32 cellular contexts compared by ENCODE assay signal in genomic region chr2:215507126-215507525, GRCh38.
DNase-seq lines count a peak whose midpoint lies in the region; ATAC-seq, FAIRE-seq and TF ChIP-seq lines count a peak whose summit lies in the region.
"Had no signal": no experiment of that assay in that cellular context is flagged by ENCODE, and none has a peak within 500 bp of the region (broad histone marks: within the 10 kb centered on the region; RNA-seq: fewer than 3 reads in every experiment).

No MANE protein-coding gene starts in this region.

- BruUV-seq in Caco-2 (replicated peaks; lab: Mats Ljungman, UMichigan) (no TSS peak), HepG2 (replicated peaks; lab: Mats Ljungman, UMichigan) (no TSS peak)

- H4K20me1 ChIP-seq in HepG2 (ENCODE audit: insufficient read depth, low read length), result no peaks in the 10 kb centered on the region

- H3K9me3 ChIP-seq in Caco-2, result no peaks in the 10 kb centered on the region
- no peaks in the 10 kb centered on the region for H3K9me3 ChIP-seq in HepG2 (ENCODE audit: low read length)
- H3K9me3 ChIP-seq in tibial nerve, result no peaks in the 10 kb centered on the region
- H3K9me3 ChIP-seq: BE2C, HAP-1, vagina had no signal

- in situ Hi-C loops in HepG2 (cut with HindIII; ENCODE audit: extremely low pct_ligation_motif_present, low pct_unique_long_range_greater_than_20kb), result no loop called here

- H3K4me1 ChIP-seq in Caco-2 (peaks cover 42% of the 10 kb centered on the region), HepG2 (ENCODE audit: insufficient read depth, low read length) (peaks cover 54% of the 10 kb centered on the region), tibial nerve (peaks cover 0 to 3% (median 0%) of the 10 kb centered on the region in 4 donors)
- H3K4me1 ChIP-seq: BE2C, HAP-1, vagina had no signal

- no peaks in the 10 kb centered on the region for H3K36me3 Mint-ChIP-seq in Caco-2 (ENCODE audit: insufficient read depth, unreplicated experiment)
- H3K36me3 Mint-ChIP-seq: natural killer cell had no signal

- H3K9ac ChIP-seq in HepG2 (ENCODE audit: insufficient read depth, low read depth, low read length), result no peak overlapping the region

- no peak overlapping the region for H2AFZ ChIP-seq in HepG2 (ENCODE audit: low read length)

- H3K4me1 Mint-ChIP-seq in Caco-2 (ENCODE audit: low read depth, unreplicated experiment), result peaks cover 38% of the 10 kb centered on the region
- H3K4me1 Mint-ChIP-seq: activated CD4-positive, alpha-beta memory T cell treated with anti-CD3 and anti-CD28 coated beads, Interleukin-2, amount 10 ng/mL, durations not matched to agents 7 days and 5 days; activated T-helper 17 cell treated with anti-CD3 and anti-CD28 coated beads, Interleukin-2, amount 50 U/mL, for 72 hours; natural killer cell had no signal

- no peak for TF ChIP-seq CTCF in Caco-2 (IDR thresholded peaks at IDR 0.05; ENCODE audit: insufficient read depth in 1 of 2, low read depth in 1 of 2, low read length in 1 of 2, severe bottlenecking in 1 of 2, unreplicated experiment in 1 of 2)
- TF ChIP-seq CTCF in NB4 (IDR thresholded peaks at IDR 0.05; ENCODE audit: low read depth, low read length), result no peak
- TF ChIP-seq CTCF in HepG2 (CRISPR knock-in tag; IDR thresholded peaks at IDR 0.05), result no peak
- no peak for TF ChIP-seq CTCF in tibial nerve (IDR thresholded peaks at IDR 0.05)

- H3K79me2 ChIP-seq in HepG2 (ENCODE audit: insufficient read depth, low read length), result no peaks in the 10 kb centered on the region

- H3K4me3 ChIP-seq in Caco-2 (ENCODE audit: low read depth, low read length) (no peak overlapping the region), NB4 (ENCODE audit: low read depth, low read length) (no peak overlapping the region), HepG2 (replicated peaks in 1 of 3; ENCODE audit: insufficient read depth in 1 of 3, low read depth in 2 of 3, low read length in 3 of 3) (no peak overlapping the region), tibial nerve (no peak overlapping the region)
- H3K4me3 ChIP-seq: HAP-1, vagina had no signal

- no peaks in the 10 kb centered on the region for H3K9me3 Mint-ChIP-seq in Caco-2 (ENCODE audit: unreplicated experiment)
- H3K9me3 Mint-ChIP-seq: activated CD4-positive, alpha-beta memory T cell treated with anti-CD3 and anti-CD28 coated beads, Interleukin-2, amount 10 ng/mL, durations not matched to agents 7 days and 5 days; activated T-helper 17 cell treated with anti-CD3 and anti-CD28 coated beads, Interleukin-2, amount 50 U/mL, for 72 hours; natural killer cell; stimulated activated naive CD8-positive, alpha-beta T cell treated with anti-CD3 and anti-CD28 coated beads, Interleukin-15, Interleukin-2, amounts not matched to agents 100 ng/mL and 50 ng/mL, for 24 hours had no signal

- no peaks in the 10 kb centered on the region for H3K27me3 Mint-ChIP-seq in Caco-2 (ENCODE audit: insufficient read depth, unreplicated experiment)
- H3K27me3 Mint-ChIP-seq: activated CD4-positive, alpha-beta memory T cell treated with anti-CD3 and anti-CD28 coated beads, Interleukin-2, amount 10 ng/mL, durations not matched to agents 7 days and 5 days; activated T-helper 17 cell treated with anti-CD3 and anti-CD28 coated beads, Interleukin-2, amount 50 U/mL, for 72 hours had no signal

- TF ChIP-seq RAD21 in HepG2 (CRISPR knock-in tag; IDR thresholded peaks at IDR 0.05), result no peak

- peak overlapping the region; percentile 46 for H3K27ac Mint-ChIP-seq in Caco-2 (ENCODE audit: unreplicated experiment)
- H3K27ac Mint-ChIP-seq: activated CD4-positive, alpha-beta memory T cell treated with anti-CD3 and anti-CD28 coated beads, Interleukin-2, amount 10 ng/mL, durations not matched to agents 7 days and 5 days; activated T-helper 17 cell treated with anti-CD3 and anti-CD28 coated beads, Interleukin-2, amount 50 U/mL, for 72 hours; natural killer cell; stimulated activated naive CD8-positive, alpha-beta T cell treated with anti-CD3 and anti-CD28 coated beads, Interleukin-15, Interleukin-2, amounts not matched to agents 100 ng/mL and 50 ng/mL, for 24 hours had no signal

- no peak for FAIRE-seq in HepG2 (lab: Jason Lieb, UNC)
- FAIRE-seq: bronchial epithelial cell, colon, kidney, TTC549 had no signal

- POLR2A ChIA-PET in Caco-2 (lab: Charles Lee) (no interaction called here), HepG2 (lab: Yijun Ruan, JAX) (interaction anchor here (0.7 to 1.8 kb wide), 2 partner anchors 90 to 112 kb away, joined by 3 to 4 read pairs; no protein-coding TSS in a partner anchor)

- intact Hi-C loops in Caco-2 (cut with micrococcal nuclease; ENCODE audit: unreplicated experiment), result loop anchor here (5.0 kb wide), 1 partner anchor 410 kb away; no protein-coding TSS in a partner anchor
- intact Hi-C loops in HepG2 (cut with micrococcal nuclease; ENCODE audit: unreplicated experiment), result loop anchor here (5.0 kb wide), 1 partner anchor 285 kb away; no protein-coding TSS in a partner anchor

- no peak overlapping the region for H3K4me2 ChIP-seq in HepG2 (ENCODE audit: low read depth, low read length)

- ATAC-seq in HepG2, result no peak
- no peak for ATAC-seq in HG02973 (IDR thresholded peaks at IDR 0.05; ENCODE audit: unreplicated experiment)
- no peak for ATAC-seq in HG02981 (IDR thresholded peaks at IDR 0.05; ENCODE audit: unreplicated experiment)
- ATAC-seq: activated T-helper 17 cell treated with anti-CD3 and anti-CD28 coated beads, Interleukin-2, amount 50 U/mL, for 72 hours; natural killer cell had no signal

- CTCF ChIA-PET in Caco-2 (lab: Charles Lee), result no interaction called here
- CTCF ChIA-PET in HepG2 (lab: Yijun Ruan, JAX; ENCODE audit: low intra/inter-chr PET ratio, low total read pairs), result no interaction called here

- H3K27me3 ChIP-seq in Caco-2 (replicated peaks; ENCODE audit: control insufficient read depth, insufficient read depth, low read length), result no peaks in the 10 kb centered on the region
- no peaks in the 10 kb centered on the region for H3K27me3 ChIP-seq in HepG2 (ENCODE audit: control insufficient read depth in 1 of 2, insufficient read depth in 2 of 2, low read length in 2 of 2)
- no peaks in the 10 kb centered on the region for H3K27me3 ChIP-seq in tibial nerve
- H3K27me3 ChIP-seq: BE2C, vagina had no signal

- TF ChIP-seq POLR2A in NB4 (IDR thresholded peaks at IDR 0.05; ENCODE audit: extremely low read depth, insufficient read length), result no peak
- no peak for TF ChIP-seq POLR2A in HepG2 (IDR thresholded peaks at IDR 0.05; ENCODE audit: insufficient read depth in 1 of 2, low read depth in 2 of 2, low read length in 2 of 2)
- no peak for TF ChIP-seq POLR2A in tibial nerve (IDR thresholded peaks at IDR 0.05)

- no peak overlapping the region for H3K4me3 Mint-ChIP-seq in Caco-2 (ENCODE audit: unreplicated experiment)
- H3K4me3 Mint-ChIP-seq: activated CD4-positive, alpha-beta memory T cell treated with anti-CD3 and anti-CD28 coated beads, Interleukin-2, amount 10 ng/mL, durations not matched to agents 7 days and 5 days; activated T-helper 17 cell treated with anti-CD3 and anti-CD28 coated beads, Interleukin-2, amount 50 U/mL, for 72 hours; natural killer cell; stimulated activated naive CD8-positive, alpha-beta T cell treated with anti-CD3 and anti-CD28 coated beads, Interleukin-15, Interleukin-2, amounts not matched to agents 100 ng/mL and 50 ng/mL, for 24 hours had no signal

- no peak overlapping the region for H3K27ac ChIP-seq in HepG2 (ENCODE audit: extremely low read length, insufficient read depth, low read length)
- no peak overlapping the region for H3K27ac ChIP-seq in tibial nerve
- H3K27ac ChIP-seq: vagina had no signal

- TF ChIP-seq EP300 in HepG2 (IDR thresholded peaks at IDR 0.05; ENCODE audit: low read depth in 2 of 2, low read length in 2 of 2) (no peak), HepG2 (CRISPR knock-in tag; IDR thresholded peaks at IDR 0.05; ENCODE audit: borderline replicate concordance) (no peak), tibial nerve (IDR thresholded peaks at IDR 0.05) (no peak)

- H3K36me3 ChIP-seq in Caco-2 (ENCODE audit: control insufficient read depth, insufficient read depth, low read length) (no peaks in the 10 kb centered on the region), HepG2 (replicated peaks in 1 of 2; ENCODE audit: control insufficient read depth in 1 of 2, insufficient read depth in 2 of 2, low read length in 2 of 2) (no peaks in the 10 kb centered on the region), tibial nerve (no peaks in the 10 kb centered on the region)
- H3K36me3 ChIP-seq: BE2C, HAP-1, vagina had no signal

- DNase-seq in Caco-2 (no peak), NB4 (ENCODE audit: low read depth) (peak; percentile 45), SKM-1 treated with dmso at 0.1 percent for 144 hours (lab: John Stamatoyannopoulos, UW; ENCODE audit: unreplicated experiment) (peak; percentile 62), HepG2 (ENCODE audit: low spot score) (no peak), GF-D8 (lab: John Stamatoyannopoulos, UW) (no peak), tibial nerve (ENCODE audit: low spot score in 2 of 2) (no peak)
- DNase-seq: ACHN; activated CD4-positive, alpha-beta memory T cell treated with anti-CD3 and anti-CD28 coated beads, Interleukin-2, amount 10 ng/mL, durations not matched to agents 7 days and 5 days; activated CD4-positive, alpha-beta T cell treated with anti-CD3 and anti-CD28 coated beads for 1 hour; activated CD8-positive, alpha-beta memory T cell treated with anti-CD3 and anti-CD28 coated beads, Interleukin-2, amount 50 U/mL, for 48 hours; activated naive CD4-positive, alpha-beta T cell treated with anti-CD3 and anti-CD28 coated beads, Interleukin-2, amount 50 U/mL, for 16 hours; amygdala; BE2C; DMS79 treated with DMSO at 0.1 percent for 48 hours; effector CD8-positive, alpha-beta T cell; glutamatergic neuron; kidney; natural killer cell; NCI-H1105 treated with DMSO at 0.1 percent for 48 hours; NCI-H2029; NCI-H226; Right ventricle myocardium superior; T-helper 1 cell had no signal

TF ChIP-seq in HepG2, 621 proteins besides CTCF, POLR2A, EP300 and RAD21:
- 0 out of 2 replicates have a peak, but pooled peaks have one; percentile 21 for TF ChIP-seq ELF4 (CRISPR knock-in tag; IDR thresholded peaks at IDR 0.05; ENCODE audit: borderline replicate concordance)
- no peak for TF ChIP-seq CENPT (CRISPR knock-in tag; IDR thresholded peaks at IDR 0.05; ENCODE audit: low read depth)
- TF ChIP-seq PHF20 (CRISPR knock-in tag; IDR thresholded peaks at IDR 0.05), result no peak

Comparison
In these comparisons a context has a peak if more than half of its experiments do, and no peak if none do; other contexts are left out.
1. DNase-seq: peak in NB4 (single experiment) and SKM-1 treated with dmso at 0.1 percent for 144 hours (single experiment); none in Caco-2 (0 of 2), HepG2 (single experiment), GF-D8 (single experiment) and tibial nerve (0 of 2).